ENCODE assay signal across 1 cellular context in genomic region chrX:12950851-12951589, GRCh38.
TF ChIP-seq lines count a peak whose summit lies in the region.

No MANE protein-coding gene starts in this region.

TF ChIP-seq in K562, 482 proteins besides CTCF, POLR2A, EP300 and RAD21 (continued from another document):
- TF ChIP-seq ZNF398 (CRISPR knock-in tag; IDR thresholded peaks at IDR 0.05), result no peak
- TF ChIP-seq RBM25 (IDR thresholded peaks at IDR 0.05; ENCODE audit: low read depth, low read length, severe bottlenecking), result no peak
- TF ChIP-seq NCOA6 (IDR thresholded peaks at IDR 0.05), result no peak
- TF ChIP-seq ZNF436 (CRISPR knock-in tag; IDR thresholded peaks at IDR 0.05), result no peak
- peak; percentile 4; the same call in 1 of the 2 replicates for TF ChIP-seq BACH1 (tag; IDR thresholded peaks at IDR 0.05)
- 0 out of 4 replicates have a peak, but pooled peaks of 1 of the 2 experiments have one; percentile 26 for TF ChIP-seq FOXK2 (conservative IDR thresholded peaks at IDR 0.05 in 1 of 2, IDR thresholded peaks at IDR 0.05 in 1 of 2; ENCODE audit: low read depth in 2 of 2)
- no peak for TF ChIP-seq NCOR1 (IDR thresholded peaks at IDR 0.05)
- no peak for TF ChIP-seq ZNF431 (CRISPR knock-in tag; IDR thresholded peaks at IDR 0.05)
- TF ChIP-seq SMC3 (conservative IDR thresholded peaks at IDR 0.05; ENCODE audit: insufficient read depth, low read depth, low read length), result peak; percentile 28; the same call in 1 of the 2 replicates
- TF ChIP-seq MYC (IDR thresholded peaks at IDR 0.05; ENCODE audit: low read depth, low read length), result 0 out of 2 replicates have a peak, but pooled peaks have one; percentile 32
- TF ChIP-seq MYC (CRISPR knock-in tag; IDR thresholded peaks at IDR 0.05; ENCODE audit: borderline replicate concordance, low read depth), result no peak
- no peak for TF ChIP-seq MEIS2 (IDR thresholded peaks at IDR 0.05; ENCODE audit: partially characterized antibody)
